In the genomic region with DNA sequence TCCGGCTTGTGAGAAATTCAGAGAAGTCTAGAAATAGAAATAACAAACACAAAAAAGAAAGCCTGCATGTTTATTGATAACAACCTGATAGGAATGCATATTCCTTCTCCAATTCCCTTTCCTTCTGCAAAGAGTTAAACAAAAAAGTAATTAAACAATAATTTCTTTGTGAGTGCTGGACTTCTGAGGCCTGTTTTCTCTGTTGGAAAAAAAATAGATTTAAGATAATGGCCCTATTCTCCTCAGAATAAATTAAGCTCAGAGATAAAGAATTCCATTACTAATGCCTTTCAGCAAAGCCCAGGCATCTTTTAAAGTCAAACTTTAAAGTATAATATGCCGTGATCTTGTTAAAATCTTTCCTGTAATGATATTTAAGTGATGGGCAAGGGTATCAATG, we compare ENCODE assay signal across 26 cellular contexts.
"Had no signal": no experiment of that assay in that cellular context is flagged by ENCODE, and none has a peak within 500 bp of the region (broad histone marks: within the 10 kb centered on the region; RNA-seq: fewer than 3 reads in every experiment).

No MANE protein-coding gene starts in this region.

- DNase-seq: activated CD4-positive, alpha-beta T cell treated with anti-CD3 and anti-CD28 coated beads, Interleukin-2, amount 10 ng/mL, durations not matched to agents 24 days and 14 days; activated CD4-positive, alpha-beta T cell treated with anti-CD3 and anti-CD28 coated beads, Interleukin-2, amount 50 U/mL, for 4 hours; activated CD8-positive, alpha-beta T cell treated with anti-CD3 and anti-CD28 coated beads for 36 hours; activated effector memory CD4-positive, alpha-beta T cell treated with anti-CD3 and anti-CD28 coated beads, Interleukin-2, amount 50 U/mL, for 16 hours; activated naive CD4-positive, alpha-beta T cell; activated naive CD4-positive, alpha-beta T cell treated with anti-CD3 and anti-CD28 coated beads, Interleukin-2, amount 50 U/mL, for 16 hours; activated naive CD8-positive, alpha-beta T cell treated with anti-CD3 and anti-CD28 coated beads for 36 hours; activated T-cell treated with anti-CD3 and anti-CD28 coated beads, Interleukin-2, amount 50 U/mL, for 1 hour; activated T-cell treated with anti-CD3 and anti-CD28 coated beads, Interleukin-2, amount 50 U/mL, for 72 hours; amniotic stem cell; aorta; brain microvascular endothelial cell; NCI-H1105; NCI-H1417 treated with DMSO at 0.1 percent for 48 hours; NCI-H187 treated with DMSO at 0.1 percent for 48 hours; NCI-H2081; NCI-H226; NCI-H446 treated with DMSO at 0.1 percent for 48 hours; NCI-H524; NCI-H69; SHP77; SJCRH30 had no signal

- ATAC-seq: activated CD8-positive, alpha-beta T cell treated with anti-CD3 and anti-CD28 coated beads for 36 hours; activated T-cell treated with anti-CD3 and anti-CD28 coated beads, Interleukin-2, amount 50 U/mL, for 72 hours; activated T-helper 17 cell treated with anti-CD3 and anti-CD28 coated beads, Interleukin-2, amount 50 U/mL, for 72 hours; K562; Panc1 had no signal

- H3K27ac ChIP-seq: brain microvascular endothelial cell, SJCRH30, SK-N-MC had no signal
